10 cellular contexts compared by ENCODE assay signal in genomic region chr13:30618938-30619289, GRCh38. TPM values are rescaled to one million over a fixed set of nuclear protein-coding genes. Genes with fewer than 3 reads are reported as not detected.
A peak's percentile ranks its signal among the peaks of the same experiment; 100 is the strongest.
DNase-seq lines count a peak whose midpoint lies in the region; ATAC-seq, FAIRE-seq and TF ChIP-seq lines count a peak whose summit lies in the region.
"Had no signal": no experiment of that assay in that cellular context is flagged by ENCODE, and none has a peak within 500 bp of the region (broad histone marks: within the 10 kb centered on the region; RNA-seq: fewer than 3 reads in every experiment).

No MANE protein-coding gene starts in this region.

- H3K4me3 ChIP-seq in left ventricle myocardium inferior, result peak overlapping the region; percentile 82
- H3K4me3 ChIP-seq in bronchial epithelial cell (ENCODE audit: low read depth, low read length), result peak overlapping the region; percentile 91
- H3K4me3 ChIP-seq in mononuclear cell (ENCODE audit: low read length), result peak overlapping the region; percentile 77

- H3K27me3 ChIP-seq in left ventricle myocardium inferior (ENCODE audit: low read depth), result no peaks in the 10 kb centered on the region
- H3K27me3 ChIP-seq in bronchial epithelial cell (ENCODE audit: control insufficient read depth, insufficient read depth, low read length), result no peaks in the 10 kb centered on the region
- no peaks in the 10 kb centered on the region for H3K27me3 ChIP-seq in mononuclear cell (ENCODE audit: insufficient read depth, low read length)

- no peak for FAIRE-seq in bronchial epithelial cell (lab: Jason Lieb, UNC)

- DNase-seq in left ventricle myocardium inferior, result no peak
- no peak for DNase-seq in left ventricle myocardium superior
- DNase-seq in bronchial epithelial cell (ENCODE audit: low read depth), result no peak
- DNase-seq in HCEC 1CT, result no peak
- DNase-seq in NCI-H2029 (lab: John Stamatoyannopoulos, UW), result no peak
- DNase-seq in GM13977 (ENCODE audit: low spot score), result no peak
- DNase-seq: activated CD4-positive, alpha-beta T cell treated with anti-CD3 and anti-CD28 coated beads, Interleukin-2, amount 50 U/mL, for 48 hours; NCI-H1436 had no signal

- peaks cover 64% of the 10 kb centered on the region for H3K4me1 ChIP-seq in left ventricle myocardium inferior
- peaks cover 31% of the 10 kb centered on the region for H3K4me1 ChIP-seq in mononuclear cell (ENCODE audit: insufficient read depth, low read length)

- intact Hi-C loops in left ventricle myocardium inferior (cut with micrococcal nuclease) (loop anchor here (10.0 kb wide), 1 partner anchor 134 kb away; no protein-coding TSS in a partner anchor), left ventricle myocardium superior (cut with micrococcal nuclease) (loop anchor here (2.0 to 5.0 kb wide), 2 partner anchors 152 to 212 kb away; no protein-coding TSS in a partner anchor)

- no peak for ATAC-seq in left ventricle myocardium superior
- no peak for ATAC-seq in HG03039 (IDR thresholded peaks at IDR 0.05; ENCODE audit: unreplicated experiment)

- H3K9me3 ChIP-seq in left ventricle myocardium inferior (replicated peaks) (no peaks in the 10 kb centered on the region), mononuclear cell (ENCODE audit: low read depth, low read length) (no peaks in the 10 kb centered on the region)

- in situ Hi-C loops in GM13977 (cut with MboI; ENCODE audit: low pct_unique_long_range_greater_than_20kb, low sequenced_read_pairs, unreplicated experiment), result no loop called here

- peak overlapping the region; percentile 99 for H3K27ac ChIP-seq in left ventricle myocardium inferior (replicated peaks)

- H3K36me3 ChIP-seq in left ventricle myocardium inferior (peaks cover 18% of the 10 kb centered on the region), bronchial epithelial cell (ENCODE audit: control insufficient read depth, insufficient read depth, low read length) (peaks cover 4% of the 10 kb centered on the region)

- no peak for TF ChIP-seq CTCF in left ventricle myocardium inferior (IDR thresholded peaks at IDR 0.05; ENCODE audit: borderline replicate concordance)
- no peak for TF ChIP-seq CTCF in bronchial epithelial cell (IDR thresholded peaks at IDR 0.05; ENCODE audit: insufficient read depth, low read length, severe bottlenecking)
- TF ChIP-seq CTCF in GM13977 (IDR thresholded peaks at IDR 0.05; ENCODE audit: extremely low read depth, insufficient read depth, missing control alignments), result no peak

RNA-seq across cellular contexts. Expression of gene USPL1, which starts 1.2 kb away (rescaled TPM):
- 9.1 TPM for total RNA-seq in left ventricle myocardium inferior
- 10.5 TPM for total RNA-seq in left ventricle myocardium superior
- 6.8 and 20.0 TPM in 2 replicates for total RNA-seq in bronchial epithelial cell
- total RNA-seq in mononuclear cell, result 90.4 TPM
